Comparison of ENCODE assay signal across 8 cellular contexts in the genomic region with DNA sequence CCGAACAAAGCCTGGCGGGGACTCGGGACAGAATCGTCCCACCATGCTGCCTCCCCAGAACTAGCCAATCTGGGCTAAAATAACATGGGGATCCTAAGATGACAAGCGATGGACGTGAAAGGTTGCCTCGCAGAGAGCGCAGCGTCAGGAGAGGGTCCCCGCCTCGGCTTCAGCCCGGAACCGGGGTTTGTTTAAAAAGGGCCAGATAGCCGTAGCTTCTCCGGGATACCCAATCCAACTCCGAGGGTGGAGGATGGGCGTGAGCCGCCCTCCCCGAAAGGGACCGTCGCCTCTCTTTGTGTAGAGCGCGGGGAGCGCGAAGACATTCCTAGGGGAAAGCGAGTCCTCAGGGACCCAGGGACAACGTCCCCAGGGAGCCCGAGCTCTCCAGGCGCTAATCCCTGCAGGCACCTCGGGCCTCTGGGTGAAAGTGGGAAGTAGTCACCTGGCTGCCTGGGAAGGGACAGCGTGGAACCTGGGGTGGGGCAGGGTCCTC. TPM values are rescaled to one million over a fixed set of nuclear protein-coding genes. Genes with fewer than 3 reads are reported as not detected.
DNase-seq lines count a peak whose midpoint lies in the region; ATAC-seq and TF ChIP-seq lines count a peak whose summit lies in the region.

No MANE protein-coding gene starts in this region.

- peak overlapping the region; percentile 77 for H3K4me3 Mint-ChIP-seq in CD4-positive, alpha-beta T cell
- H3K4me3 Mint-ChIP-seq in activated T-cell treated with anti-CD3 and anti-CD28 coated beads, Interleukin-2, amount 50 U/mL, for 24 hours, result peak overlapping the region; percentile 70
- peak overlapping the region; percentile 83 to 85 for H3K4me3 Mint-ChIP-seq in stimulated activated naive CD8-positive, alpha-beta T cell treated with anti-CD3 and anti-CD28 coated beads, Interleukin-15, amount 100 ng/mL, for 72 hours

- POLR2A ChIA-PET in CD4-positive, alpha-beta T cell (lab: Charles Lee), result no interaction called here

- H3K27ac ChIP-seq in CD4-positive, alpha-beta T cell (ENCODE audit: low read depth, low read length), result no peak overlapping the region
- H3K27ac ChIP-seq in HUES6 (ENCODE audit: low read depth, low read length), result peak overlapping the region; percentile 94

- peak overlapping the region; percentile 99 for H3K9ac ChIP-seq in HUES6 (ENCODE audit: low read length)

- no peak for DNase-seq in CD4-positive, alpha-beta T cell
- peak; percentile 45 for DNase-seq in activated T-cell treated with anti-CD3 and anti-CD28 coated beads, Interleukin-2, amount 50 U/mL, for 24 hours
- DNase-seq in kidney glomerular epithelial cell (lab: John Stamatoyannopoulos, UW), result peak; percentile 25
- DNase-seq in stimulated activated naive CD8-positive, alpha-beta T cell treated with anti-CD3 and anti-CD28 coated beads, Interleukin-15, amount 100 ng/mL, for 72 hours, result peak; percentile 10 to 16
- DNase-seq in activated effector memory CD4-positive, alpha-beta T cell treated with Interleukin-2 at 50 U/mL for 16 hours, result no peak
- DNase-seq in dermis blood vessel endothelial cell, result no peak

- no peaks in the 10 kb centered on the region for H3K9me3 Mint-ChIP-seq in CD4-positive, alpha-beta T cell
- H3K9me3 Mint-ChIP-seq in activated T-cell treated with anti-CD3 and anti-CD28 coated beads, Interleukin-2, amount 50 U/mL, for 24 hours, result no peaks in the 10 kb centered on the region
- H3K9me3 Mint-ChIP-seq in stimulated activated naive CD8-positive, alpha-beta T cell treated with anti-CD3 and anti-CD28 coated beads, Interleukin-15, amount 100 ng/mL, for 72 hours, result no peaks in the 10 kb centered on the region

- peaks cover 6% of the 10 kb centered on the region for H3K4me1 Mint-ChIP-seq in CD4-positive, alpha-beta T cell (ENCODE audit: low read depth)
- peaks cover 11% of the 10 kb centered on the region for H3K4me1 Mint-ChIP-seq in activated T-cell treated with anti-CD3 and anti-CD28 coated beads, Interleukin-2, amount 50 U/mL, for 24 hours (ENCODE audit: low read depth)
- H3K4me1 Mint-ChIP-seq in stimulated activated naive CD8-positive, alpha-beta T cell treated with anti-CD3 and anti-CD28 coated beads, Interleukin-15, amount 100 ng/mL, for 72 hours, result peaks cover 14% of the 10 kb centered on the region

- no peak for ATAC-seq in CD4-positive, alpha-beta T cell (ENCODE audit: poor library complexity)
- no peak for ATAC-seq in stimulated activated naive CD8-positive, alpha-beta T cell treated with anti-CD3 and anti-CD28 coated beads, Interleukin-15, amount 100 ng/mL, for 72 hours
- no peak for ATAC-seq in HG03342 (IDR thresholded peaks at IDR 0.05; ENCODE audit: unreplicated experiment)

- peaks cover 12% of the 10 kb centered on the region for H3K4me1 ChIP-seq in HUES6 (ENCODE audit: control insufficient read depth, insufficient read depth, low read length)

- CTCF ChIA-PET in CD4-positive, alpha-beta T cell (lab: Charles Lee), result no interaction called here

- H3K4me3 ChIP-seq in HUES6 (ENCODE audit: low read depth, low read length), result peak overlapping the region; percentile 95

- H3K36me3 Mint-ChIP-seq in CD4-positive, alpha-beta T cell (ENCODE audit: low read depth), result no peaks in the 10 kb centered on the region
- no peaks in the 10 kb centered on the region for H3K36me3 Mint-ChIP-seq in activated T-cell treated with anti-CD3 and anti-CD28 coated beads, Interleukin-2, amount 50 U/mL, for 24 hours (ENCODE audit: low read depth)

- peaks cover 40% of the 10 kb centered on the region for H3K27me3 ChIP-seq in CD4-positive, alpha-beta T cell (ENCODE audit: control insufficient read depth, insufficient read depth, low read length)
- H3K27me3 ChIP-seq in HUES6 (ENCODE audit: control insufficient read depth, insufficient read depth, low read length), result no peaks in the 10 kb centered on the region

- no peak overlapping the region for H3K27ac Mint-ChIP-seq in CD4-positive, alpha-beta T cell
- H3K27ac Mint-ChIP-seq in activated T-cell treated with anti-CD3 and anti-CD28 coated beads, Interleukin-2, amount 50 U/mL, for 24 hours, result no peak overlapping the region
- no peak overlapping the region for H3K27ac Mint-ChIP-seq in stimulated activated naive CD8-positive, alpha-beta T cell treated with anti-CD3 and anti-CD28 coated beads, Interleukin-15, amount 100 ng/mL, for 72 hours

- H3K27me3 Mint-ChIP-seq in CD4-positive, alpha-beta T cell, result peaks cover 66% of the 10 kb centered on the region
- H3K27me3 Mint-ChIP-seq in activated T-cell treated with anti-CD3 and anti-CD28 coated beads, Interleukin-2, amount 50 U/mL, for 24 hours, result peaks cover 67% of the 10 kb centered on the region
- H3K27me3 Mint-ChIP-seq in stimulated activated naive CD8-positive, alpha-beta T cell treated with anti-CD3 and anti-CD28 coated beads, Interleukin-15, amount 100 ng/mL, for 72 hours, result peaks cover 68% of the 10 kb centered on the region

- H3K36me3 ChIP-seq in HUES6 (ENCODE audit: control insufficient read depth, insufficient read depth, low read length), result peaks cover 37% of the 10 kb centered on the region

- intact Hi-C loops in CD4-positive, alpha-beta T cell (cut with DNase I, micrococcal nuclease), result no loop called here

- H3K9me3 ChIP-seq in CD4-positive, alpha-beta T cell (ENCODE audit: control insufficient read depth, low read length), result no peaks in the 10 kb centered on the region
- H3K9me3 ChIP-seq in HUES6 (ENCODE audit: control insufficient read depth, insufficient read depth, low read depth, low read length), result no peaks in the 10 kb centered on the region

- TF ChIP-seq CTCF in CD4-positive, alpha-beta T cell (IDR thresholded peaks at IDR 0.05), result no peak

RNA-seq across cellular contexts. Expression of gene CD24, which starts 0.6 kb away (rescaled TPM):
- not detected for total RNA-seq in CD4-positive, alpha-beta T cell
- 9.4 and 21.6 TPM in 2 replicates for total RNA-seq in dermis blood vessel endothelial cell

RNA-seq across cellular contexts. Expression of gene MTRES1, which starts 54.1 kb away (rescaled TPM):
- total RNA-seq in CD4-positive, alpha-beta T cell, result 10 to 100 TPM; 11.2 to 12.2 TPM
- total RNA-seq in dermis blood vessel endothelial cell, result 11.1 TPM in 2 replicates

Comparison
In these comparisons a context has a peak if more than half of its experiments do, and no peak if none do; other contexts are left out.
1. DNase-seq: peak in activated T-cell treated with anti-CD3 and anti-CD28 coated beads, Interleukin-2, amount 50 U/mL, for 24 hours (single experiment), kidney glomerular epithelial cell (single experiment) and stimulated activated naive CD8-positive, alpha-beta T cell treated with anti-CD3 and anti-CD28 coated beads, Interleukin-15, amount 100 ng/mL, for 72 hours (2 of 2); none in CD4-positive, alpha-beta T cell (0 of 10), activated effector memory CD4-positive, alpha-beta T cell treated with Interleukin-2 at 50 U/mL for 16 hours (single experiment) and dermis blood vessel endothelial cell (single experiment).
2. Peak in every context shown above with its lines, with median percentiles within 50 percentile points of each other: H3K4me3 Mint-ChIP-seq.